In the genomic region with DNA sequence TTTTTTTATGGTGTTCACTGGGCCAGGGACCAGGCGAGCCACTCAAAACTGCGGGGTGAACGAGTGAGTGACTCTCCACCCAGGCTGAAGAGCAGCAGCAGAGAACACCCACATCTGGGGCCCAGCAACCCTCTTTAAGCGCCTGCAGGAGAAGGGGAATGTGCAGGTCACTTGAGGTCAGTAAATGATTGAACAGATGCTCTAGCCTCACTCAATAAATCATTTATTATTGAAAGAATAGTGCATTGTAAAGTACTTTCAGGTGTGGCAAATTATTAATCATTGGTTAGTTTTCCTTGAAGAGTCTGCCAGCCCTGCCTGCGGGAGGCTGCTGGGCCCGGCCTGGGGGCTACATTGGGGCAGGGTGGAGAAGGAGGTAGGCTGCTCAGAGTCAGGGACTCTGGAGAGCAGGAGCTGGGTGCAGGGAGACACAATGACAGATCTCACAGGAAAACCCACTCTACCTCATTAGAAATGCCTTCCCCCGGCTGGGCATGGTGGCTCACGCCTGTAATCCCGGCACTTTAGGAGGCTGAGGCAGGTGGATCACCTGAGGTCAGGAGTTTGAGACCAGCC, we compare ENCODE assay signal across 17 cellular contexts. TPM values are rescaled to one million over a fixed set of nuclear protein-coding genes. Genes with fewer than 3 reads are reported as not detected.
DNase-seq lines count a peak whose midpoint lies in the region; ATAC-seq and TF ChIP-seq lines count a peak whose summit lies in the region.
"Had no signal": no experiment of that assay in that cellular context is flagged by ENCODE, and none has a peak within 500 bp of the region (broad histone marks: within the 10 kb centered on the region; RNA-seq: fewer than 3 reads in every experiment).

No MANE protein-coding gene starts in this region.

- H3K27me3 Mint-ChIP-seq in stimulated activated naive CD8-positive, alpha-beta T cell treated with anti-CD3 and anti-CD28 coated beads, Interleukin-15, amount 100 ng/mL, for 72 hours, result no peaks in the 10 kb centered on the region
- no peaks in the 10 kb centered on the region for H3K27me3 Mint-ChIP-seq in endothelial cell (ENCODE audit: unreplicated experiment)
- H3K27me3 Mint-ChIP-seq in activated CD8-positive, alpha-beta T cell treated with anti-CD3 and anti-CD28 coated beads for 36 hours, result no peaks in the 10 kb centered on the region
- H3K27me3 Mint-ChIP-seq: activated CD4-positive, alpha-beta T cell treated with anti-CD3 and anti-CD28 coated beads, Interleukin-2, amount 10 ng/mL, durations not matched to agents 7 days and 5 days; brain; effector memory CD8-positive, alpha-beta T cell had no signal

- H3K9me3 Mint-ChIP-seq in stimulated activated naive CD8-positive, alpha-beta T cell treated with anti-CD3 and anti-CD28 coated beads, Interleukin-15, amount 100 ng/mL, for 72 hours, result no peaks in the 10 kb centered on the region
- no peaks in the 10 kb centered on the region for H3K9me3 Mint-ChIP-seq in endothelial cell (ENCODE audit: unreplicated experiment)
- H3K9me3 Mint-ChIP-seq in activated CD8-positive, alpha-beta T cell treated with anti-CD3 and anti-CD28 coated beads for 36 hours, result no peaks in the 10 kb centered on the region
- H3K9me3 Mint-ChIP-seq: activated CD4-positive, alpha-beta T cell treated with anti-CD3 and anti-CD28 coated beads, Interleukin-2, amount 10 ng/mL, durations not matched to agents 7 days and 5 days; effector memory CD8-positive, alpha-beta T cell had no signal

- POLR2A ChIA-PET in activated CD8-positive, alpha-beta T cell treated with anti-CD3 and anti-CD28 coated beads for 36 hours (lab: Charles Lee), result interaction anchor here (0.6 kb wide), 1 partner anchor 15 kb away, joined by 3 read pairs; no protein-coding TSS in a partner anchor

- ATAC-seq in GM18505 (IDR thresholded peaks at IDR 0.05; ENCODE audit: unreplicated experiment), result peak; percentile 31
- ATAC-seq in GM21381 (IDR thresholded peaks at IDR 0.05; ENCODE audit: unreplicated experiment), result peak; percentile 53
- peak; percentile 64 for ATAC-seq in HG03097 (IDR thresholded peaks at IDR 0.05; ENCODE audit: low FRiP score, unreplicated experiment)
- no peak for ATAC-seq in stimulated activated naive CD8-positive, alpha-beta T cell treated with anti-CD3 and anti-CD28 coated beads, Interleukin-15, amount 100 ng/mL, for 72 hours
- no peak for ATAC-seq in activated CD8-positive, alpha-beta T cell treated with anti-CD3 and anti-CD28 coated beads for 36 hours
- ATAC-seq: effector memory CD8-positive, alpha-beta T cell; heart right ventricle had no signal

- no peak overlapping the region for H3K4me3 ChIP-seq in epithelial cell of proximal tubule (ENCODE audit: low read depth, low read length)
- H3K4me3 ChIP-seq: heart right ventricle, vagina had no signal

- H3K36me3 Mint-ChIP-seq in endothelial cell (ENCODE audit: low read depth, unreplicated experiment), result peaks cover 5% of the 10 kb centered on the region
- H3K36me3 Mint-ChIP-seq in activated CD8-positive, alpha-beta T cell treated with anti-CD3 and anti-CD28 coated beads for 36 hours (ENCODE audit: low read depth), result peaks cover 11% of the 10 kb centered on the region

- intact Hi-C loops in activated CD8-positive, alpha-beta T cell treated with anti-CD3 and anti-CD28 coated beads for 36 hours (cut with micrococcal nuclease), result no loop called here

- TF ChIP-seq CTCF in epithelial cell of proximal tubule (conservative IDR thresholded peaks at IDR 0.05; ENCODE audit: low read depth, low read length) (no peak), endothelial cell (IDR thresholded peaks at IDR 0.05; ENCODE audit: unreplicated experiment) (no peak)
- no peak for TF ChIP-seq CTCF in activated CD8-positive, alpha-beta T cell treated with anti-CD3 and anti-CD28 coated beads for 36 hours (IDR thresholded peaks at IDR 0.05)

- H3K4me1 Mint-ChIP-seq in stimulated activated naive CD8-positive, alpha-beta T cell treated with anti-CD3 and anti-CD28 coated beads, Interleukin-15, amount 100 ng/mL, for 72 hours, result peaks cover 6% of the 10 kb centered on the region
- no peaks in the 10 kb centered on the region for H3K4me1 Mint-ChIP-seq in endothelial cell (ENCODE audit: unreplicated experiment)
- peaks cover 8% of the 10 kb centered on the region for H3K4me1 Mint-ChIP-seq in activated CD8-positive, alpha-beta T cell treated with anti-CD3 and anti-CD28 coated beads for 36 hours (ENCODE audit: low read depth)
- H3K4me1 Mint-ChIP-seq: activated CD4-positive, alpha-beta T cell treated with anti-CD3 and anti-CD28 coated beads, Interleukin-2, amount 10 ng/mL, durations not matched to agents 7 days and 5 days; brain had no signal

- CTCF ChIA-PET in activated CD8-positive, alpha-beta T cell treated with anti-CD3 and anti-CD28 coated beads for 36 hours (lab: Charles Lee), result no interaction called here

- DNase-seq in epithelial cell of proximal tubule (ENCODE audit: low read depth) (peak; percentile 93), SHP77 (lab: John Stamatoyannopoulos, UW) (no peak), endothelial cell (ENCODE audit: low spot score) (no peak)
- DNase-seq in stimulated activated naive CD8-positive, alpha-beta T cell treated with anti-CD3 and anti-CD28 coated beads, Interleukin-15, amount 100 ng/mL, for 72 hours, result no peak
- DNase-seq in activated CD8-positive, alpha-beta T cell treated with anti-CD3 and anti-CD28 coated beads for 36 hours, result no peak
- DNase-seq: activated CD4-positive, alpha-beta T cell treated with anti-CD3 and anti-CD28 coated beads, Interleukin-2, amount 10 ng/mL, durations not matched to agents 7 days and 5 days; activated effector memory CD4-positive, alpha-beta T cell treated with Interleukin-2 at 50 U/mL for 16 hours; DND-41; effector memory CD8-positive, alpha-beta T cell; heart right ventricle; nucleus accumbens; stimulated activated CD4-positive, alpha-beta T cell treated with anti-CD3 and anti-CD28 coated beads, Interleukin-12 subunit alpha, Interleukin-12 subunit beta, amount 100 ng/mL, for 4 hours had no signal

- no peak overlapping the region for H3K4me3 Mint-ChIP-seq in stimulated activated naive CD8-positive, alpha-beta T cell treated with anti-CD3 and anti-CD28 coated beads, Interleukin-15, amount 100 ng/mL, for 72 hours
- H3K4me3 Mint-ChIP-seq in endothelial cell (ENCODE audit: unreplicated experiment), result no peak overlapping the region
- H3K4me3 Mint-ChIP-seq in activated CD8-positive, alpha-beta T cell treated with anti-CD3 and anti-CD28 coated beads for 36 hours, result no peak overlapping the region
- H3K4me3 Mint-ChIP-seq: activated CD4-positive, alpha-beta T cell treated with anti-CD3 and anti-CD28 coated beads, Interleukin-2, amount 10 ng/mL, durations not matched to agents 7 days and 5 days; brain; effector memory CD8-positive, alpha-beta T cell had no signal

- TF ChIP-seq POLR2A in GM18505 (IDR thresholded peaks at IDR 0.05; ENCODE audit: borderline replicate concordance, extremely low read depth, insufficient read depth, insufficient read length), result no peak

- no peak overlapping the region for H3K27ac Mint-ChIP-seq in stimulated activated naive CD8-positive, alpha-beta T cell treated with anti-CD3 and anti-CD28 coated beads, Interleukin-15, amount 100 ng/mL, for 72 hours
- no peak overlapping the region for H3K27ac Mint-ChIP-seq in endothelial cell (ENCODE audit: unreplicated experiment)
- H3K27ac Mint-ChIP-seq in activated CD8-positive, alpha-beta T cell treated with anti-CD3 and anti-CD28 coated beads for 36 hours, result no peak overlapping the region
- H3K27ac Mint-ChIP-seq: activated CD4-positive, alpha-beta T cell treated with anti-CD3 and anti-CD28 coated beads, Interleukin-2, amount 10 ng/mL, durations not matched to agents 7 days and 5 days; brain; effector memory CD8-positive, alpha-beta T cell had no signal

RNA-seq across cellular contexts. Expression of a gene that starts 42.5 kb away (rescaled TPM):
- total RNA-seq in epithelial cell of proximal tubule (33.4 and 40.7 TPM in 2 replicates), endothelial cell (ENCODE audit: unreplicated experiment) (19.0 TPM)
- 10 to 100 TPM in 1 of 2 experiments, 1 to 10 TPM in 1; 9.6 to 11.8 TPM for total RNA-seq in activated CD8-positive, alpha-beta T cell treated with anti-CD3 and anti-CD28 coated beads for 36 hours

Comparison
In these comparisons a context has a peak if more than half of its experiments do, and no peak if none do; other contexts are left out.
1. ATAC-seq: peak in GM18505 (single experiment), GM21381 (single experiment) and HG03097 (single experiment); none in stimulated activated naive CD8-positive, alpha-beta T cell treated with anti-CD3 and anti-CD28 coated beads, Interleukin-15, amount 100 ng/mL, for 72 hours (single experiment) and activated CD8-positive, alpha-beta T cell treated with anti-CD3 and anti-CD28 coated beads for 36 hours (single experiment).